1 cellular context compared by ENCODE assay signal in the genomic region with DNA sequence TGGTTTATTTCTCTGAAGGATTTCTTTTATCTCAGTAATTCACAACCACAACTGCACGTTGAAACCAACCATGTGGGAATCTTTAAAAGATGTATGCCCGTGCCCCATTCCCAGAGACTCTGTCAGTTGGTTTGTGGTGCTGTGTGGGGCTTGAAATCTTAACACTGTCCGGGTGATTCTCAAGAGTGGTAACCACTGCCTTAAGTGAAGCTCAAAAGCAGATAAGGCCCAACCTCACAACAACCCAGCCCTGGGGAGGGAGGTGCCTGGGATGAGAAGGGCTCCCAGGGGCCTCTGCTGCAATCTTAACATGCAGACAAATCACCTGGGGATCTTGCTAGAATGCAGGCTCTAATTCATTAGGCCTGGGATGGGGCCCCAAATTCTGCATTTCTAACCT.
TF ChIP-seq lines count a peak whose summit lies in the region.

No MANE protein-coding gene starts in this region.

TF ChIP-seq in IMR-90, 13 proteins besides CTCF, POLR2A, EP300 and RAD21 (continued from another document):
- TF ChIP-seq, protein P1, sequence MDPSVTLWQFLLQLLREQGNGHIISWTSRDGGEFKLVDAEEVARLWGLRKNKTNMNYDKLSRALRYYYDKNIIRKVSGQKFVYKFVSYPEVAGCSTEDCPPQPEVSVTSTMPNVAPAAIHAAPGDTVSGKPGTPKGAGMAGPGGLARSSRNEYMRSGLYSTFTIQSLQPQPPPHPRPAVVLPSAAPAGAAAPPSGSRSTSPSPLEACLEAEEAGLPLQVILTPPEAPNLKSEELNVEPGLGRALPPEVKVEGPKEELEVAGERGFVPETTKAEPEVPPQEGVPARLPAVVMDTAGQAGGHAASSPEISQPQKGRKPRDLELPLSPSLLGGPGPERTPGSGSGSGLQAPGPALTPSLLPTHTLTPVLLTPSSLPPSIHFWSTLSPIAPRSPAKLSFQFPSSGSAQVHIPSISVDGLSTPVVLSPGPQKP (IDR thresholded peaks at IDR 0.05; ENCODE audit: borderline replicate concordance, low read depth, low read length): no peak
